In genomic region chr3:41239587-41239986, GRCh38 we compare ENCODE assay signal across 1 cellular context.
TF ChIP-seq lines count a peak whose summit lies in the region.

No MANE protein-coding gene starts in this region.

TF ChIP-seq in endothelial cell of umbilical vein, 7 proteins besides CTCF, POLR2A, EP300 and RAD21:
- no peak for TF ChIP-seq MAX (IDR thresholded peaks at IDR 0.05; ENCODE audit: insufficient read depth, insufficient read length)
- TF ChIP-seq GATA2 (IDR thresholded peaks at IDR 0.05; ENCODE audit: insufficient read depth, insufficient read length, low read depth, low read length), result no peak
- no peak for TF ChIP-seq POLR2AphosphoS5 (IDR thresholded peaks at IDR 0.05; ENCODE audit: insufficient read depth, low read depth, low read length)
- no peak for TF ChIP-seq MYC (IDR thresholded peaks at IDR 0.05; ENCODE audit: low read depth, low read length)
- TF ChIP-seq EZH2 (IDR thresholded peaks at IDR 0.05; ENCODE audit: borderline replicate concordance, low read depth, low read length, severe bottlenecking), result no peak
- no peak for TF ChIP-seq JUN (IDR thresholded peaks at IDR 0.05; ENCODE audit: borderline replicate concordance, insufficient read depth, insufficient read length, low read depth)
